In genomic region chr1:175000697-175001187, GRCh38 we compare ENCODE assay signal across 8 cellular contexts. TPM values are rescaled to one million over a fixed set of nuclear protein-coding genes. Genes with fewer than 3 reads are reported as not detected.
DNase-seq lines count a peak whose midpoint lies in the region; ATAC-seq and TF ChIP-seq lines count a peak whose summit lies in the region.

No MANE protein-coding gene starts in this region.

- H3K4me2 ChIP-seq in Loucy (ENCODE audit: low read depth, low read length, poor library complexity, severe bottlenecking) = peak overlapping the region; percentile 91

- H3K36me3 ChIP-seq in Loucy (ENCODE audit: insufficient read depth, low read length) (peaks cover 9% of the 10 kb centered on the region; the same call in 1 of the 2 replicates), colonic mucosa (peaks cover 3% of the 10 kb centered on the region)
- peaks cover 0 to 12% (median 6%) of the 10 kb centered on the region in 3 experiments for H3K36me3 ChIP-seq in naive thymus-derived CD4-positive, alpha-beta T cell (ENCODE audit: control insufficient read depth in 2 of 3, insufficient read depth in 3 of 3, low read length in 3 of 3)

- H3K27ac Mint-ChIP-seq in naive thymus-derived CD4-positive, alpha-beta T cell = peak overlapping the region in 1 of 9 donors; percentile 78
- no peak overlapping the region for H3K27ac Mint-ChIP-seq in activated CD4-positive, alpha-beta T cell treated with anti-CD3 and anti-CD28 coated beads, Interleukin-2, amount 10 ng/mL, durations not matched to agents 24 days and 14 days

- H3K27me3 ChIP-seq in Loucy (ENCODE audit: insufficient read depth, low read length, poor library complexity, severe bottlenecking) (no peaks in the 10 kb centered on the region), colonic mucosa (no peaks in the 10 kb centered on the region)
- H3K27me3 ChIP-seq in naive thymus-derived CD4-positive, alpha-beta T cell (ENCODE audit: control insufficient read depth in 2 of 2, insufficient read depth in 2 of 2, low read length in 2 of 2) = no peaks in the 10 kb centered on the region

- TF ChIP-seq CTCF in C4-2B (conservative IDR thresholded peaks at IDR 0.05) (no peak), Loucy (conservative IDR thresholded peaks at IDR 0.05; ENCODE audit: low read length) (no peak), colonic mucosa (IDR thresholded peaks at IDR 0.05) (no peak)

- H3K4me1 Mint-ChIP-seq in naive thymus-derived CD4-positive, alpha-beta T cell = peaks cover 41 to 52% (median 49%) of the 10 kb centered on the region in 7 donors
- peaks cover 45% of the 10 kb centered on the region for H3K4me1 Mint-ChIP-seq in activated CD4-positive, alpha-beta T cell treated with anti-CD3 and anti-CD28 coated beads, Interleukin-2, amount 10 ng/mL, durations not matched to agents 24 days and 14 days

- H3K4me1 ChIP-seq in Loucy (ENCODE audit: insufficient read depth, low read length, poor library complexity, severe bottlenecking) (peaks cover 55% of the 10 kb centered on the region), colonic mucosa (no peaks in the 10 kb centered on the region)
- peaks cover 10 to 18% of the 10 kb centered on the region in 2 donors for H3K4me1 ChIP-seq in naive thymus-derived CD4-positive, alpha-beta T cell (ENCODE audit: control insufficient read depth in 2 of 2, insufficient read depth in 2 of 2, low read length in 2 of 2)

- no peaks in the 10 kb centered on the region for H3K9me2 ChIP-seq in Loucy (replicated peaks; ENCODE audit: low read depth, low read length)

- peaks cover 59% of the 10 kb centered on the region for H3K79me2 ChIP-seq in Loucy (ENCODE audit: insufficient read depth, low read length)

- H3K27ac ChIP-seq in C4-2B = peak overlapping the region; percentile 98
- H3K27ac ChIP-seq in colonic mucosa = peak overlapping the region; percentile 96
- H3K27ac ChIP-seq in naive thymus-derived CD4-positive, alpha-beta T cell (ENCODE audit: low read depth, low read length) = peak overlapping the region; percentile 88

- no peak overlapping the region for H3K4me3 Mint-ChIP-seq in naive thymus-derived CD4-positive, alpha-beta T cell
- no peak overlapping the region for H3K4me3 Mint-ChIP-seq in activated CD4-positive, alpha-beta T cell treated with anti-CD3 and anti-CD28 coated beads, Interleukin-2, amount 10 ng/mL, durations not matched to agents 24 days and 14 days

- no peak for ATAC-seq in naive thymus-derived CD4-positive, alpha-beta T cell
- ATAC-seq in GM21529 (IDR thresholded peaks at IDR 0.05; ENCODE audit: unreplicated experiment) = no peak

- H3K9me3 ChIP-seq in Loucy (ENCODE audit: insufficient read depth, low read depth, low read length) (no peaks in the 10 kb centered on the region), colonic mucosa (no peaks in the 10 kb centered on the region)
- H3K9me3 ChIP-seq in naive thymus-derived CD4-positive, alpha-beta T cell (ENCODE audit: control insufficient read depth in 2 of 3, low read length in 3 of 3) = no peaks in the 10 kb centered on the region

- H3K9ac ChIP-seq in Loucy (ENCODE audit: low read depth, low read length, poor library complexity, severe bottlenecking) (peak overlapping the region; percentile 100), colonic mucosa (ENCODE audit: low read depth in 2 of 2, low read length in 2 of 2) (peak overlapping the region; percentile 80 to 98)

- peaks cover 6% of the 10 kb centered on the region; the same call in 1 of the 2 replicates for H3F3A ChIP-seq in Loucy (ENCODE audit: low read depth)

- H3K4me3 ChIP-seq in Loucy (ENCODE audit: low read length, poor library complexity, severe bottlenecking) (peak overlapping the region; percentile 98), colonic mucosa (peak overlapping the region; percentile 80)
- peak overlapping the region; percentile 69 for H3K4me3 ChIP-seq in naive thymus-derived CD4-positive, alpha-beta T cell (ENCODE audit: low read length)

- intact Hi-C loops in colonic mucosa (cut with DNase I) = no loop called here
- intact Hi-C loops in naive thymus-derived CD4-positive, alpha-beta T cell (cut with micrococcal nuclease) = loop anchor here in 1 of 2 donors (1.0 kb wide), 1 partner anchor 8 kb away; no protein-coding TSS in a partner anchor
- intact Hi-C loops in activated CD4-positive, alpha-beta T cell treated with anti-CD3 and anti-CD28 coated beads, Interleukin-2, amount 10 ng/mL, durations not matched to agents 24 days and 14 days (cut with micrococcal nuclease) = loop anchor here (5.0 kb wide), 1 partner anchor 1523 kb away; the partner anchor contains the start of gene PRDX6
- intact Hi-C loops in posterior cingulate gyrus (cut with DNase I) = loop anchor here (10.0 kb wide), 1 partner anchor 1526 kb away; the partner anchor contains the start of gene PRDX6

- no peak overlapping the region for H2AFZ ChIP-seq in Loucy (ENCODE audit: low read length)

- no peaks in the 10 kb centered on the region for H3K27me3 Mint-ChIP-seq in naive thymus-derived CD4-positive, alpha-beta T cell
- no peaks in the 10 kb centered on the region for H3K27me3 Mint-ChIP-seq in activated CD4-positive, alpha-beta T cell treated with anti-CD3 and anti-CD28 coated beads, Interleukin-2, amount 10 ng/mL, durations not matched to agents 24 days and 14 days

- H3K9me3 Mint-ChIP-seq in naive thymus-derived CD4-positive, alpha-beta T cell = no peaks in the 10 kb centered on the region
- no peaks in the 10 kb centered on the region for H3K9me3 Mint-ChIP-seq in activated CD4-positive, alpha-beta T cell treated with anti-CD3 and anti-CD28 coated beads, Interleukin-2, amount 10 ng/mL, durations not matched to agents 24 days and 14 days

- DNase-seq in colonic mucosa (no peak), posterior cingulate gyrus (no peak), NCI-H1436 (lab: John Stamatoyannopoulos, UW) (no peak)
- DNase-seq in naive thymus-derived CD4-positive, alpha-beta T cell = no peak
- no peak for DNase-seq in activated CD4-positive, alpha-beta T cell treated with anti-CD3 and anti-CD28 coated beads, Interleukin-2, amount 10 ng/mL, durations not matched to agents 24 days and 14 days

- H3K36me3 Mint-ChIP-seq in naive thymus-derived CD4-positive, alpha-beta T cell = peaks cover 0 to 21% (median 3%) of the 10 kb centered on the region in 5 donors
- peaks cover 37% of the 10 kb centered on the region for H3K36me3 Mint-ChIP-seq in activated CD4-positive, alpha-beta T cell treated with anti-CD3 and anti-CD28 coated beads, Interleukin-2, amount 10 ng/mL, durations not matched to agents 24 days and 14 days (ENCODE audit: low read depth)

- CTCF ChIA-PET in naive thymus-derived CD4-positive, alpha-beta T cell (lab: Charles Lee) = interaction anchor here (3.2 to 3.4 kb wide), 2 partner anchors 15 to 23 kb away, joined by 18 to 22 read pairs; partner anchors contain the start of gene MRPS14

- peaks cover 55% of the 10 kb centered on the region for H4K20me1 ChIP-seq in Loucy (ENCODE audit: insufficient read depth, low read length, poor library complexity, severe bottlenecking)

- POLR2A ChIA-PET in naive thymus-derived CD4-positive, alpha-beta T cell (lab: Charles Lee) = interaction anchor here (0.6 to 3.8 kb wide), 15 partner anchors 10 to 1133 kb away, joined by 3 to 227 read pairs (median 5); partner anchors contain the start of genes GAS5, MRPS14, RC3H1 and ZBTB37

RNA-seq across cellular contexts. Expression of gene CACYBP, which starts 1.0 kb away (rescaled TPM):
- total RNA-seq in colonic mucosa = 100 to 1,000 TPM in 1 of 2 donors, 10 to 100 TPM in 1; 66.9 to 182 TPM
- 100 to 1,000 TPM in 2 of 5 experiments, 10 to 100 TPM in 3; 70.8 to 190 (median 96.2) TPM for total RNA-seq in naive thymus-derived CD4-positive, alpha-beta T cell
- 100 to 1,000 TPM; 164 to 192 TPM for polyA plus RNA-seq in naive thymus-derived CD4-positive, alpha-beta T cell
- total RNA-seq in activated CD4-positive, alpha-beta T cell treated with anti-CD3 and anti-CD28 coated beads, Interleukin-2, amount 10 ng/mL, durations not matched to agents 24 days and 14 days = 385 and 389 TPM in 2 replicates

RNA-seq across cellular contexts. Expression of gene MRPS14, which starts 22.5 kb away (rescaled TPM):
- total RNA-seq in colonic mucosa = 10 to 100 TPM; 30.4 to 36.2 TPM
- total RNA-seq in naive thymus-derived CD4-positive, alpha-beta T cell = 10 to 100 TPM; 12.4 to 36.5 (median 31.5) TPM
- 10 to 100 TPM; 53.6 to 67.6 TPM for polyA plus RNA-seq in naive thymus-derived CD4-positive, alpha-beta T cell
- total RNA-seq in activated CD4-positive, alpha-beta T cell treated with anti-CD3 and anti-CD28 coated beads, Interleukin-2, amount 10 ng/mL, durations not matched to agents 24 days and 14 days = 28.9 and 33.5 TPM in 2 replicates
